16 cellular contexts compared by ENCODE assay signal in the genomic region with DNA sequence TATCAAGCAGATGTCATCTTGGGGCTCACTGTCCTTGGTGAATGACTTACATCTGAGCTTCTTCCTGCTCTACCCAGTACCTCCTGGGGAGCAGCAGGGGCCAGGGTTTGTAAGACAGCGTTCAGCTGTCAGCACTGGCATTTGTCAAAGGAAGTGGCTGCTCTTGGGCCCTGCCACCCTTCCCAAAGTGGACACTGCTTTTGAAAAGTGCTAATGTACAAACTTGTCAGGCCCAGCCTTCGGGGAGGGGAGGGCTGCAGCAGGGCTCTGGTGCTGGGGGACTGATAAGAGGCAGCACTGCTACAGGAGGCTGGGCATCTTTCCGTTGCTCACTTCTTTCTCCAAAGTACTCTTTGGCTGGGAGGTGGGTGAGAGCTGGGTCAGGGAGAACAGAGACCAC. TPM values are rescaled to one million over a fixed set of nuclear protein-coding genes. Genes with fewer than 3 reads are reported as not detected.
DNase-seq lines count a peak whose midpoint lies in the region; ATAC-seq and TF ChIP-seq lines count a peak whose summit lies in the region.
"Had no signal": no experiment of that assay in that cellular context is flagged by ENCODE, and none has a peak within 500 bp of the region (broad histone marks: within the 10 kb centered on the region; RNA-seq: fewer than 3 reads in every experiment).

No MANE protein-coding gene starts in this region.

- peak; percentile 92 for ATAC-seq in Right ventricle myocardium superior (ENCODE audit: poor library complexity)
- no peak for ATAC-seq in HG03108 (IDR thresholded peaks at IDR 0.05; ENCODE audit: unreplicated experiment)
- no peak for ATAC-seq in GM21723 (IDR thresholded peaks at IDR 0.05; ENCODE audit: unreplicated experiment)

- H3K36me3 ChIP-seq in right atrium auricular region, result no peaks in the 10 kb centered on the region
- no peaks in the 10 kb centered on the region for H3K36me3 ChIP-seq in cardiac muscle cell
- H3K36me3 ChIP-seq in left ventricle myocardium inferior, result no peaks in the 10 kb centered on the region
- H3K36me3 ChIP-seq: BE2C had no signal

- H3K9me3 ChIP-seq in right atrium auricular region, result peaks cover 0 to 17% of the 10 kb centered on the region in 2 donors
- H3K9me3 ChIP-seq in cardiac muscle cell (ENCODE audit: low read depth), result no peaks in the 10 kb centered on the region
- peaks cover 17% of the 10 kb centered on the region for H3K9me3 ChIP-seq in left ventricle myocardium inferior (replicated peaks)
- H3K9me3 ChIP-seq: BE2C had no signal

- TF ChIP-seq CTCF in right atrium auricular region (IDR thresholded peaks at IDR 0.05) (no peak), cardiac muscle cell (IDR thresholded peaks at IDR 0.05; ENCODE audit: low read depth, low read length) (no peak), left ventricle myocardium inferior (IDR thresholded peaks at IDR 0.05; ENCODE audit: borderline replicate concordance) (peak; percentile 12)

- peak; percentile 45 for DNase-seq in Right ventricle myocardium superior
- DNase-seq in right atrium auricular region (ENCODE audit: low spot score), result no peak
- DNase-seq in cardiac muscle cell (ENCODE audit: low read depth in 1 of 2, low spot score in 1 of 2), result peak in 1 of 2 donors; percentile 96
- DNase-seq in left ventricle myocardium inferior, result peak; percentile 38
- DNase-seq in activated CD8-positive, alpha-beta memory T cell treated with anti-CD3 and anti-CD28 coated beads, Interleukin-2, amount 50 U/mL, for 4 hours, result no peak
- DNase-seq: ACHN; BE2C; C1 segment of cervical spinal cord; CD4-positive, CD25-positive, alpha-beta regulatory T cell; CD8-positive, alpha-beta memory T cell; COR-L47; DMS 273 treated with DMSO at 0.1 percent for 48 hours; GF-D8; H9 had no signal

- peaks cover 0 to 10% of the 10 kb centered on the region in 2 donors for H3K4me1 ChIP-seq in right atrium auricular region
- peaks cover 20% of the 10 kb centered on the region for H3K4me1 ChIP-seq in cardiac muscle cell (ENCODE audit: low read depth)
- H3K4me1 ChIP-seq in left ventricle myocardium inferior, result peaks cover 5% of the 10 kb centered on the region
- H3K4me1 ChIP-seq: BE2C had no signal

- no peak overlapping the region for H3K4me3 ChIP-seq in right atrium auricular region
- no peak overlapping the region for H3K4me3 ChIP-seq in cardiac muscle cell
- H3K4me3 ChIP-seq in left ventricle myocardium inferior, result no peak overlapping the region

- no peaks in the 10 kb centered on the region for H3K27me3 ChIP-seq in right atrium auricular region
- no peaks in the 10 kb centered on the region for H3K27me3 ChIP-seq in cardiac muscle cell
- peaks cover 38% of the 10 kb centered on the region for H3K27me3 ChIP-seq in left ventricle myocardium inferior (ENCODE audit: low read depth)

- no peak overlapping the region for H3K27ac ChIP-seq in right atrium auricular region
- peak overlapping the region; percentile 55 for H3K27ac ChIP-seq in cardiac muscle cell
- H3K27ac ChIP-seq in left ventricle myocardium inferior (replicated peaks), result no peak overlapping the region

- intact Hi-C loops in Right ventricle myocardium superior (cut with DNase I) (no loop called here), left ventricle myocardium inferior (cut with micrococcal nuclease) (no loop called here)

RNA-seq across cellular contexts. Expression of a gene that starts 59.8 kb away (rescaled TPM):
- 17.2 TPM for total RNA-seq in Right ventricle myocardium superior
- total RNA-seq in right atrium auricular region, result 10 to 100 TPM; 15.3 to 15.6 TPM
- total RNA-seq in cardiac muscle cell, result 28.1 and 30.8 TPM in 2 replicates
- polyA plus RNA-seq in cardiac muscle cell, result 21.1 and 31.0 TPM in 2 replicates
- 18.9 TPM for total RNA-seq in left ventricle myocardium inferior

Comparison
In these comparisons a context has a peak if more than half of its experiments do, and no peak if none do; other contexts are left out.
1. DNase-seq: peak in Right ventricle myocardium superior (single experiment) and left ventricle myocardium inferior (single experiment); none in right atrium auricular region (single experiment) and activated CD8-positive, alpha-beta memory T cell treated with anti-CD3 and anti-CD28 coated beads, Interleukin-2, amount 50 U/mL, for 4 hours (single experiment).